20 cellular contexts compared by ENCODE assay signal in the genomic region with DNA sequence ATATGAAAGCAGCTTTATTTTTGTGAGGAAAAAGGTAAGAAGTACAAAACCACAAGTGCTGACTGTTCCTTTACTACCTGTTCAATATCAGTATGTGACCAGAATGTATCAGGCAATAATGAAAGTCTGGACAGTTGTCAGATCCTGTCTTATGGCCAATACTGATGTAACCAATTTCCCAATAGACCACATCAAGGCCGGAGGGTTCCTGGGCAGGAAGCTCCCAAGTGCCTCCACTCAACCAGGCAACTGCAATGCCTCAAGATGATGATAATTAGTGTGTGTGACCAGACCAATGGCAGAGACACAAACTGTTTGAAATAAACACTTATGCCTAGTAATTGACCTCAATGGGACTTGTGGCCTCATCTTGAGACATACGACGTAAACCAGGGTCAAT.
DNase-seq lines count a peak whose midpoint lies in the region; ATAC-seq, FAIRE-seq and TF ChIP-seq lines count a peak whose summit lies in the region.
"Had no signal": no experiment of that assay in that cellular context is flagged by ENCODE, and none has a peak within 500 bp of the region (broad histone marks: within the 10 kb centered on the region; RNA-seq: fewer than 3 reads in every experiment).

No MANE protein-coding gene starts in this region.

- POLR2A ChIA-PET in HepG2 (lab: Yijun Ruan, JAX) = no interaction called here

- H3K36me3 ChIP-seq in liver (ENCODE audit: control insufficient read depth in 4 of 4, insufficient read depth in 3 of 4, low read depth in 1 of 4, low read length in 3 of 4) (no peaks in the 10 kb centered on the region), HepG2 (replicated peaks in 1 of 2; ENCODE audit: control insufficient read depth in 1 of 2, insufficient read depth in 2 of 2, low read length in 2 of 2) (no peaks in the 10 kb centered on the region), adrenal gland (replicated peaks in 1 of 2) (no peaks in the 10 kb centered on the region), left lung (no peaks in the 10 kb centered on the region)

- H4K20me1 ChIP-seq in HepG2 (ENCODE audit: insufficient read depth, low read length) = no peaks in the 10 kb centered on the region

- BruUV-seq in HepG2 (replicated peaks; lab: Mats Ljungman, UMichigan) = no TSS peak

- H3K4me3 ChIP-seq in liver (ENCODE audit: low read depth in 1 of 3, low read length in 3 of 3) (no peak overlapping the region), HepG2 (replicated peaks in 1 of 3; ENCODE audit: insufficient read depth in 1 of 3, low read depth in 2 of 3, low read length in 3 of 3) (no peak overlapping the region), adrenal gland (no peak overlapping the region), left lung (no peak overlapping the region), lower leg skin (ENCODE audit: low read depth, poor library complexity, severe bottlenecking) (no peak overlapping the region)
- H3K4me3 ChIP-seq: A549, SJSA1 had no signal

- TF ChIP-seq RAD21 in liver (IDR thresholded peaks at IDR 0.05) = no peak
- TF ChIP-seq RAD21 in HepG2 (CRISPR knock-in tag; IDR thresholded peaks at IDR 0.05) = no peak

- H3K9ac ChIP-seq in liver (ENCODE audit: low read depth in 1 of 2, low read length in 2 of 2) = no peak overlapping the region
- no peak overlapping the region for H3K9ac ChIP-seq in HepG2 (ENCODE audit: insufficient read depth, low read depth, low read length)

- ATAC-seq in HepG2 = no peak
- ATAC-seq in left lung = peak; percentile 32
- ATAC-seq: A549; CD8-positive, alpha-beta T cell had no signal

- no peak overlapping the region for H3K4me2 ChIP-seq in HepG2 (ENCODE audit: low read depth, low read length)
- H3K4me2 ChIP-seq: A549 had no signal

- H3K27me3 ChIP-seq in liver (ENCODE audit: control insufficient read depth in 4 of 4, insufficient read depth in 4 of 4, low read length in 3 of 4) (no peaks in the 10 kb centered on the region), HepG2 (ENCODE audit: control insufficient read depth in 1 of 2, insufficient read depth in 2 of 2, low read length in 2 of 2) (no peaks in the 10 kb centered on the region), adrenal gland (no peaks in the 10 kb centered on the region), left lung (no peaks in the 10 kb centered on the region)
- H3K27me3 ChIP-seq: SJSA1 had no signal

- intact Hi-C loops in HepG2 (cut with micrococcal nuclease; ENCODE audit: unreplicated experiment) (no loop called here), adrenal gland (cut with DNase I) (no loop called here), left lung (cut with DNase I) (no loop called here), lower leg skin (cut with DNase I; ENCODE audit: low total_unique reads) (no loop called here)

- no peak for TF ChIP-seq CTCF in liver (IDR thresholded peaks at IDR 0.05; ENCODE audit: low read depth, low read length, missing input control)
- TF ChIP-seq CTCF in HepG2 (CRISPR knock-in tag; IDR thresholded peaks at IDR 0.05) = no peak
- no peak for TF ChIP-seq CTCF in adrenal gland (IDR thresholded peaks at IDR 0.05)
- no peak for TF ChIP-seq CTCF in left lung (IDR thresholded peaks at IDR 0.05)
- TF ChIP-seq CTCF in lower leg skin (IDR thresholded peaks at IDR 0.05) = no peak

- peaks cover 10 to 31% (median 26%) of the 10 kb centered on the region in 4 donors for H3K4me1 ChIP-seq in liver (ENCODE audit: control insufficient read depth in 4 of 4, insufficient read depth in 4 of 4, low read length in 3 of 4)
- peaks cover 47% of the 10 kb centered on the region for H3K4me1 ChIP-seq in HepG2 (ENCODE audit: insufficient read depth, low read length)
- H3K4me1 ChIP-seq in adrenal gland (replicated peaks in 1 of 2) = peaks cover 25 to 58% of the 10 kb centered on the region in 2 donors
- peaks cover 12 to 65% of the 10 kb centered on the region in 2 donors for H3K4me1 ChIP-seq in left lung

- TF ChIP-seq POLR2A in HepG2 (IDR thresholded peaks at IDR 0.05; ENCODE audit: insufficient read depth in 1 of 2, low read depth in 2 of 2, low read length in 2 of 2) = no peak
- no peak for TF ChIP-seq POLR2A in adrenal gland (IDR thresholded peaks at IDR 0.05)
- no peak for TF ChIP-seq POLR2A in lower leg skin (IDR thresholded peaks at IDR 0.05)

- H3K9me3 ChIP-seq in liver (ENCODE audit: control insufficient read depth in 4 of 4, low read length in 3 of 4) (no peaks in the 10 kb centered on the region), HepG2 (ENCODE audit: low read length) (no peaks in the 10 kb centered on the region), adrenal gland (replicated peaks in 1 of 3) (no peaks in the 10 kb centered on the region), left lung (no peaks in the 10 kb centered on the region)
- H3K9me3 ChIP-seq: A549, SJSA1 had no signal

- H3K79me2 ChIP-seq in HepG2 (ENCODE audit: insufficient read depth, low read length) = no peaks in the 10 kb centered on the region

- 59% methylated on average over 3 of the region's 3 CpGs for WGBS in liver
- WGBS in HepG2 (ENCODE audit: low lambda C conversion rate) = 97% methylated on average over 3 of the region's 3 CpGs
- 47 to 69% (median 62%) methylated on average over 3 of the region's 3 CpGs for WGBS in adrenal gland, 4 donors
- WGBS in lower leg skin, 2 donors = 80 to 81% methylated on average over 3 of the region's 3 CpGs

- TF ChIP-seq EP300 in HepG2 (IDR thresholded peaks at IDR 0.05; ENCODE audit: low read depth in 2 of 2, low read length in 2 of 2) (no peak), HepG2 (CRISPR knock-in tag; IDR thresholded peaks at IDR 0.05; ENCODE audit: borderline replicate concordance) (no peak)

- CTCF ChIA-PET in HepG2 (lab: Yijun Ruan, JAX; ENCODE audit: low intra/inter-chr PET ratio, low total read pairs) = no interaction called here

- H2AFZ ChIP-seq in HepG2 (ENCODE audit: low read length) = no peak overlapping the region

- H3K27ac ChIP-seq in liver (ENCODE audit: low read depth in 1 of 2, low read length in 2 of 2) (no peak overlapping the region), HepG2 (ENCODE audit: extremely low read length, insufficient read depth, low read length) (no peak overlapping the region), adrenal gland (peak overlapping the region in 2 of 5 donors; percentile 28 to 35), left lung (no peak overlapping the region)
- H3K27ac ChIP-seq: A549, SJSA1 had no signal

- DNase-seq in HepG2 (ENCODE audit: low spot score) (no peak), adrenal gland (peak in 6 of 7 donors; percentile 26 to 69 (median 50)), left lung (no peak), lower leg skin (ENCODE audit: low spot score in 2 of 2) (no peak), ecto neural progenitor cell (ENCODE audit: low spot score) (no peak)
- DNase-seq in activated CD4-positive, alpha-beta T cell treated with anti-CD3 and anti-CD28 coated beads for 48 hours = no peak
- DNase-seq: CD8-positive, alpha-beta T cell; DMS79 treated with DMSO at 0.1 percent for 48 hours; GOT3; MM.1S; NCI-H1105 treated with DMSO at 0.1 percent for 48 hours; NCI-H1930; NCI-H226; NCI-H69; NK-92 treated with Interleukin-12 subunit alpha and Interleukin-12 subunit beta, amount 100 ng/mL, for 24 hours had no signal

- no peak for FAIRE-seq in HepG2 (lab: Jason Lieb, UNC)
- FAIRE-seq: A549, D721Med, G401.6 had no signal

- in situ Hi-C loops in HepG2 (cut with HindIII; ENCODE audit: extremely low pct_ligation_motif_present, low pct_unique_long_range_greater_than_20kb) = no loop called here

TF ChIP-seq in liver, 16 proteins besides CTCF, POLR2A, EP300 and RAD21:
- TF ChIP-seq YY1 (IDR thresholded peaks at IDR 0.05) (no peak), HNF4A (conservative IDR thresholded peaks at IDR 0.05) (peak; percentile 18 to 22), EGR1 (IDR thresholded peaks at IDR 0.05; ENCODE audit: low read depth in 2 of 2) (no peak)
- TF ChIP-seq, protein P1, sequence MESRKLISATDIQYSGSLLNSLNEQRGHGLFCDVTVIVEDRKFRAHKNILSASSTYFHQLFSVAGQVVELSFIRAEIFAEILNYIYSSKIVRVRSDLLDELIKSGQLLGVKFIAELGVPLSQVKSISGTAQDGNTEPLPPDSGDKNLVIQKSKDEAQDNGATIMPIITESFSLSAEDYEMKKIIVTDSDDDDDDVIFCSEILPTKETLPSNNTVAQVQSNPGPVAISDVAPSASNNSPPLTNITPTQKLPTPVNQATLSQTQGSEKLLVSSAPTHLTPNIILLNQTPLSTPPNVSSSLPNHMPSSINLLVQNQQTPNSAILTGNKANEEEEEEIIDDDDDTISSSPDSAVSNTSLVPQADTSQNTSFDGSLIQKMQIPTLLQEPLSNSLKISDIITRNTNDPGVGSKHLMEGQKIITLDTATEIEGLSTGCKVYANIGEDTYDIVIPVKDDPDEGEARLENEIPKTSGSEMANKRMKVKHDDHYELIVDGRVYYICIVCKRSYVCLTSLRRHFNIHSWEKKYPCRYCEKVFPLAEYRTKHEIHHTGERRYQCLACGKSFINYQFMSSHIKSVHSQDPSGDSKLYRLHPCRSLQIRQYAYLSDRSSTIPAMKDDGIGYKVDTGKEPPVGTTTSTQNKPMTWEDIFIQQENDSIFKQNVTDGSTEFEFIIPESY (IDR thresholded peaks at IDR 0.05) = no peak

TF ChIP-seq in HepG2, 621 proteins besides CTCF, POLR2A, EP300 and RAD21 (continues in another document):
- no peak for TF ChIP-seq ELF3 (CRISPR knock-in tag; IDR thresholded peaks at IDR 0.05)
- no peak for TF ChIP-seq ZNF513 (CRISPR knock-in tag; conservative IDR thresholded peaks at IDR 0.05)
- TF ChIP-seq ZNF616 (CRISPR knock-in tag; IDR thresholded peaks at IDR 0.05; ENCODE audit: low read depth) = no peak
- TF ChIP-seq MIER2 (CRISPR knock-in tag; IDR thresholded peaks at IDR 0.05) = no peak
- TF ChIP-seq NFKBIZ (CRISPR knock-in tag; IDR thresholded peaks at IDR 0.05) = no peak
- TF ChIP-seq SUZ12 (IDR thresholded peaks at IDR 0.05; ENCODE audit: low read depth, low read length) = no peak
- TF ChIP-seq, protein P2, sequence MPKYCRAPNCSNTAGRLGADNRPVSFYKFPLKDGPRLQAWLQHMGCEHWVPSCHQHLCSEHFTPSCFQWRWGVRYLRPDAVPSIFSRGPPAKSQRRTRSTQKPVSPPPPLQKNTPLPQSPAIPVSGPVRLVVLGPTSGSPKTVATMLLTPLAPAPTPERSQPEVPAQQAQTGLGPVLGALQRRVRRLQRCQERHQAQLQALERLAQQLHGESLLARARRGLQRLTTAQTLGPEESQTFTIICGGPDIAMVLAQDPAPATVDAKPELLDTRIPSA (CRISPR knock-in tag; IDR thresholded peaks at IDR 0.05; ENCODE audit: borderline replicate concordance) = no peak
- TF ChIP-seq ZNF263 (CRISPR knock-in tag; IDR thresholded peaks at IDR 0.05) = no peak

Comparison
In these comparisons a context has a peak if more than half of its experiments do, and no peak if none do; other contexts are left out.
1. DNase-seq: peak in adrenal gland (6 of 7); none in HepG2 (single experiment), left lung (0 of 2), lower leg skin (0 of 2), ecto neural progenitor cell (single experiment) and activated CD4-positive, alpha-beta T cell treated with anti-CD3 and anti-CD28 coated beads for 48 hours (single experiment).